Comparison of ENCODE assay signal across 31 cellular contexts in genomic region chr1:238346340-238346739, GRCh38.
"Had no signal": no experiment of that assay in that cellular context is flagged by ENCODE, and none has a peak within 500 bp of the region (broad histone marks: within the 10 kb centered on the region; RNA-seq: fewer than 3 reads in every experiment).

No MANE protein-coding gene starts in this region.

- DNase-seq: activated CD4-positive, alpha-beta T cell treated with anti-CD3 and anti-CD28 coated beads for 48 hours; activated CD4-positive, alpha-beta T cell treated with anti-CD3 and anti-CD28 coated beads, Interleukin-2, amount 50 U/mL, for 1 hour; activated CD4-positive, alpha-beta T cell treated with anti-CD3 and anti-CD28 coated beads, Interleukin-2, amount 50 U/mL, for 48 hours; activated CD8-positive, alpha-beta memory T cell treated with anti-CD3 and anti-CD28 coated beads for 24 hours; activated CD8-positive, alpha-beta T cell treated with anti-CD3 and anti-CD28 coated beads for 36 hours; activated effector memory CD4-positive, alpha-beta T cell treated with Interleukin-2 at 50 U/mL for 16 hours; activated gamma-delta T cell treated with Interleukin-2 at 50 U/mL for 16 hours; activated naive CD4-positive, alpha-beta T cell treated with Interleukin-2 at 50 U/mL for 16 hours; activated naive CD8-positive, alpha-beta T cell treated with anti-CD3 and anti-CD28 coated beads, Interleukin-2, amount 10 ng/mL, durations not matched to agents 7 days and 5 days; activated T-cell treated with anti-CD3 and anti-CD28 coated beads, Interleukin-2, amount 50 U/mL, for 4 hours; central memory CD4-positive, alpha-beta T cell; cerebellar nuclear complex; colonic mucosa; effector CD8-positive, alpha-beta T cell; esophagus squamous epithelium; foreskin melanocyte; heart right ventricle; T-helper 17 cell; T1000 had no signal

- H3K27ac Mint-ChIP-seq: activated CD8-positive, alpha-beta T cell treated with anti-CD3 and anti-CD28 coated beads for 36 hours; activated naive CD4-positive, alpha-beta T cell treated with anti-CD3 and anti-CD28 coated beads, Interleukin-2, amount 50 U/mL, for 72 hours; activated naive CD8-positive, alpha-beta T cell treated with anti-CD3 and anti-CD28 coated beads, Interleukin-2, amount 10 ng/mL, durations not matched to agents 7 days and 5 days; activated T-helper 17 cell treated with anti-CD3 and anti-CD28 coated beads, Interleukin-2, amount 50 U/mL, for 72 hours; brain; T-helper 17 cell; T-helper 2 cell treated with Interferon-gamma antibody and Interleukin-4, amounts not matched to agents 5 μg/mL and 100 μg/mL, for 36 hours; WTC11 had no signal

- H3K4me3 Mint-ChIP-seq: activated CD8-positive, alpha-beta T cell treated with anti-CD3 and anti-CD28 coated beads for 36 hours; activated naive CD8-positive, alpha-beta T cell treated with anti-CD3 and anti-CD28 coated beads, Interleukin-2, amount 10 ng/mL, durations not matched to agents 7 days and 5 days; activated T-cell treated with anti-CD3 and anti-CD28 coated beads, Interleukin-2, amount 50 U/mL, for 4 hours; activated T-helper 17 cell treated with anti-CD3 and anti-CD28 coated beads, Interleukin-2, amount 50 U/mL, for 72 hours; brain; T-helper 17 cell; T-helper 2 cell treated with Interferon-gamma antibody and Interleukin-4, amounts not matched to agents 5 μg/mL and 100 μg/mL, for 36 hours; WTC11 had no signal

- H3K36me3 ChIP-seq: ascending aorta, breast epithelium, cardiac muscle cell, colonic mucosa, esophagus squamous epithelium, gastroesophageal sphincter, heart right ventricle had no signal

- H3K4me3 ChIP-seq: ascending aorta, breast epithelium, cardiac muscle cell, colonic mucosa, esophagus squamous epithelium, gastroesophageal sphincter, heart right ventricle, hepatocyte had no signal

- H3K9me3 Mint-ChIP-seq: activated CD8-positive, alpha-beta T cell treated with anti-CD3 and anti-CD28 coated beads for 36 hours; brain had no signal

- H3K27me3 Mint-ChIP-seq: activated CD8-positive, alpha-beta T cell treated with anti-CD3 and anti-CD28 coated beads for 36 hours; activated naive CD8-positive, alpha-beta T cell treated with anti-CD3 and anti-CD28 coated beads, Interleukin-2, amount 10 ng/mL, durations not matched to agents 7 days and 5 days; activated T-helper 17 cell treated with anti-CD3 and anti-CD28 coated beads, Interleukin-2, amount 50 U/mL, for 72 hours; T-helper 17 cell had no signal

- H3K27me3 ChIP-seq: ascending aorta, breast epithelium, cardiac muscle cell, colonic mucosa, esophagus squamous epithelium, gastroesophageal sphincter, heart right ventricle, hepatocyte had no signal

- H3K4me1 Mint-ChIP-seq: activated naive CD8-positive, alpha-beta T cell treated with anti-CD3 and anti-CD28 coated beads, Interleukin-2, amount 10 ng/mL, durations not matched to agents 7 days and 5 days; activated T-helper 17 cell treated with anti-CD3 and anti-CD28 coated beads, Interleukin-2, amount 50 U/mL, for 72 hours; brain; T-helper 17 cell; WTC11 had no signal

- H3K27ac ChIP-seq: ascending aorta, breast epithelium, cardiac muscle cell, colonic mucosa, epithelial cell of prostate, esophagus squamous epithelium, gastroesophageal sphincter, heart right ventricle, hepatocyte, VCaP had no signal

- H3K36me3 Mint-ChIP-seq: activated naive CD4-positive, alpha-beta T cell treated with anti-CD3 and anti-CD28 coated beads, Interleukin-2, amount 50 U/mL, for 72 hours; activated naive CD8-positive, alpha-beta T cell treated with anti-CD3 and anti-CD28 coated beads, Interleukin-2, amount 10 ng/mL, durations not matched to agents 7 days and 5 days; brain had no signal

- H3K4me1 ChIP-seq: ascending aorta, breast epithelium, colonic mucosa, esophagus squamous epithelium, gastroesophageal sphincter, heart right ventricle had no signal

- H3K9me3 ChIP-seq: ascending aorta, breast epithelium, colonic mucosa, esophagus squamous epithelium, gastroesophageal sphincter had no signal
